In the genomic region with DNA sequence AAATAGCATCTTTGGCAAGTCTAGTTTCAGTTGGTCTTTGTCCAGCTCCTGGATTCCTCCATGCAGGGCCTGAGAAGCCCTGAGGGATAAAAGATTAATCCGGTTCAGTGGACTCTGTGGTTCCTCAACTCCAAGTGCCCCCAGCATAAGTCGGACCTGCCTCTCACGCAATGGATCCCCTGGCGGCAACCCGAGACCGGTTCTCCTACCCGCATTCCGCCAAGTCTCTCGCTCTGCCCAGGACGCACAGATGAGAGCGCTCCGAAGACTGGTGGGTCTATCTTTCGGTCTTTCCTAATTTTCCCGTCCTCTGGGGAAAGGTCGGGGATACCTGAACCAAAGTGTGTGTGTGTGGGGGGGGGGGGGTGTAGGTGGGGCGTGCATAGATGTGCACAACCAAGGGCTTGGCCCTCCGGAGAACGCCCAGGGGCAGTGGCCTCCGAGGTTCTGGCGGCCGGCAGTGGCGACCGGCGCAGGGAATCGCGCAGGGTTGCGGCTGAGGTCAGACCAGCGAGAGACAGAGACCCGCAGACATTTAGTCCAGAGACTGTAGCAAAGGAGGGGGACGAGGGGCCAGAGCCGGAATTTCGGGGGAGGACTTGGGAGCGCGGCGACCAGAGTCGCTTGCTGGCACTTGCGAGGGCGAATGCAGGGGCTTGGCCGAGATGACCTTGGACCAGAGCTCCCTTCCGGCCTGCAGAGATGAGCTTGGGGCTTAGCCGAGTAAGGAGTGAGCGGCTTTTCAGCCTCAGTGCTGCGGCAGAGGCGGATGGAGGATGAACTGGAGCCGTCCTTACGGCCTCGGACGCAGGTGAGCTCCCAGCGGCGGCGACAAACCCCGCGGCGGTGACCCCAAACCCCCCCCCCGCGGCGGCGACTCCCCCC, we compare ENCODE assay signal across 8 cellular contexts. TPM values are rescaled to one million over a fixed set of nuclear protein-coding genes. Genes with fewer than 3 reads are reported as not detected.
DNase-seq lines count a peak whose midpoint lies in the region; ATAC-seq and TF ChIP-seq lines count a peak whose summit lies in the region.

No MANE protein-coding gene starts in this region.

- TSS peak; percentile 78 for BruUV-seq in OCI-LY7 (replicated peaks; lab: Mats Ljungman, UMichigan)

- H3K27me3 Mint-ChIP-seq in CD8-positive, alpha-beta T cell (ENCODE audit: low read depth): no peaks in the 10 kb centered on the region
- no peaks in the 10 kb centered on the region for H3K27me3 Mint-ChIP-seq in chondrocyte (ENCODE audit: low read depth)
- H3K27me3 Mint-ChIP-seq in stimulated activated naive CD8-positive, alpha-beta T cell treated with anti-CD3 and anti-CD28 coated beads, Interleukin-15, amount 100 ng/mL, for 72 hours: peaks cover 8% of the 10 kb centered on the region

- H3K4me2 ChIP-seq in OCI-LY7 (ENCODE audit: low read length): peak overlapping the region; percentile 89

- no peak overlapping the region for H3K27ac Mint-ChIP-seq in CD8-positive, alpha-beta T cell
- H3K27ac Mint-ChIP-seq in chondrocyte (ENCODE audit: unreplicated experiment): peak overlapping the region; percentile 93
- peak overlapping the region; percentile 83 to 94 for H3K27ac Mint-ChIP-seq in stimulated activated naive CD8-positive, alpha-beta T cell treated with anti-CD3 and anti-CD28 coated beads, Interleukin-15, amount 100 ng/mL, for 72 hours

- TF ChIP-seq CTCF in CD8-positive, alpha-beta T cell (IDR thresholded peaks at IDR 0.05): no peak
- no peak for TF ChIP-seq CTCF in OCI-LY7 (conservative IDR thresholded peaks at IDR 0.05; ENCODE audit: low read length)
- no peak for TF ChIP-seq CTCF in chondrocyte (IDR thresholded peaks at IDR 0.05)

- CTCF ChIA-PET in CD8-positive, alpha-beta T cell (lab: Charles Lee): interaction anchor here (0.9 to 2.3 kb wide), 7 partner anchors 7 to 316 kb away, joined by 3 to 31 read pairs (median 3); a partner anchor contains a TSS
- CTCF ChIA-PET in OCI-LY7 (lab: Charles Lee; ENCODE audit: unreplicated experiment): interaction anchor here (0.5 to 1.2 kb wide), 10 partner anchors 7 to 636 kb away, joined by 3 to 7 read pairs (median 3); a partner anchor contains a TSS

- peak overlapping the region; percentile 67 for H3K27ac ChIP-seq in CD8-positive, alpha-beta T cell (ENCODE audit: low read depth, low read length)
- peak overlapping the region; percentile 94 for H3K27ac ChIP-seq in OCI-LY7 (ENCODE audit: low read depth, low read length, poor library complexity, severe bottlenecking)

- peak overlapping the region; percentile 98 for H3K4me3 Mint-ChIP-seq in CD8-positive, alpha-beta T cell
- peak overlapping the region; percentile 82 for H3K4me3 Mint-ChIP-seq in chondrocyte (ENCODE audit: unreplicated experiment)
- peak overlapping the region; percentile 85 to 95 for H3K4me3 Mint-ChIP-seq in stimulated activated naive CD8-positive, alpha-beta T cell treated with anti-CD3 and anti-CD28 coated beads, Interleukin-15, amount 100 ng/mL, for 72 hours

- peak overlapping the region; percentile 96 for H3K4me3 ChIP-seq in CD8-positive, alpha-beta T cell (ENCODE audit: low read depth, low read length)
- H3K4me3 ChIP-seq in OCI-LY7 (ENCODE audit: low read depth, low read length, poor library complexity, severe bottlenecking): peak overlapping the region; percentile 78

- no peaks in the 10 kb centered on the region for H3K27me3 ChIP-seq in CD8-positive, alpha-beta T cell (ENCODE audit: insufficient read depth, low read length)

- H3K9me3 Mint-ChIP-seq in CD8-positive, alpha-beta T cell: no peaks in the 10 kb centered on the region
- no peaks in the 10 kb centered on the region for H3K9me3 Mint-ChIP-seq in chondrocyte (ENCODE audit: low read depth)
- no peaks in the 10 kb centered on the region for H3K9me3 Mint-ChIP-seq in stimulated activated naive CD8-positive, alpha-beta T cell treated with anti-CD3 and anti-CD28 coated beads, Interleukin-15, amount 100 ng/mL, for 72 hours

- H3K9me2 ChIP-seq in OCI-LY7 (ENCODE audit: insufficient read depth, low read length): no peaks in the 10 kb centered on the region

- H3K9me3 ChIP-seq in CD8-positive, alpha-beta T cell (ENCODE audit: low read length): no peaks in the 10 kb centered on the region
- no peaks in the 10 kb centered on the region for H3K9me3 ChIP-seq in OCI-LY7 (ENCODE audit: low read length)

- peak in 1 of 7 experiments; percentile 17 for DNase-seq in CD8-positive, alpha-beta T cell
- DNase-seq in OCI-LY7 (ENCODE audit: low spot score) (peak; percentile 47), chondrocyte (ENCODE audit: low spot score) (no peak), left colon (peak in 1 of 2 donors; percentile 62), GOT3 (lab: John Stamatoyannopoulos, UW) (no peak)
- peak; percentile 24 to 41 for DNase-seq in stimulated activated naive CD8-positive, alpha-beta T cell treated with anti-CD3 and anti-CD28 coated beads, Interleukin-15, amount 100 ng/mL, for 72 hours

- peak; percentile 24 for ATAC-seq in CD8-positive, alpha-beta T cell
- ATAC-seq in GM18870 (IDR thresholded peaks at IDR 0.05; ENCODE audit: unreplicated experiment) (peak; percentile 24), HG03097 (IDR thresholded peaks at IDR 0.05; ENCODE audit: low FRiP score, unreplicated experiment) (peak; percentile 36), left colon (peak; percentile 53)
- ATAC-seq in stimulated activated naive CD8-positive, alpha-beta T cell treated with anti-CD3 and anti-CD28 coated beads, Interleukin-15, amount 100 ng/mL, for 72 hours: peak; percentile 65

- H4K20me1 ChIP-seq in OCI-LY7 (ENCODE audit: insufficient read depth, low read length): no peaks in the 10 kb centered on the region

- peak overlapping the region; percentile 59; the same call in 1 of the 2 replicates for H2AFZ ChIP-seq in OCI-LY7 (ENCODE audit: low read length)

- peaks cover 11% of the 10 kb centered on the region for H3K4me1 ChIP-seq in CD8-positive, alpha-beta T cell (ENCODE audit: insufficient read depth, low read length)
- H3K4me1 ChIP-seq in OCI-LY7 (ENCODE audit: insufficient read depth, low read length, poor library complexity, severe bottlenecking): peaks cover 21% of the 10 kb centered on the region

- H3K36me3 ChIP-seq in CD8-positive, alpha-beta T cell (ENCODE audit: insufficient read depth, low read length): no peaks in the 10 kb centered on the region
- no peaks in the 10 kb centered on the region for H3K36me3 ChIP-seq in OCI-LY7 (ENCODE audit: insufficient read depth, low read length)

- peaks cover 21% of the 10 kb centered on the region for H3K4me1 Mint-ChIP-seq in CD8-positive, alpha-beta T cell (ENCODE audit: low read depth)
- peaks cover 13% of the 10 kb centered on the region for H3K4me1 Mint-ChIP-seq in chondrocyte (ENCODE audit: low read depth)
- H3K4me1 Mint-ChIP-seq in stimulated activated naive CD8-positive, alpha-beta T cell treated with anti-CD3 and anti-CD28 coated beads, Interleukin-15, amount 100 ng/mL, for 72 hours: peaks cover 20% of the 10 kb centered on the region

- intact Hi-C loops in CD8-positive, alpha-beta T cell (cut with DNase I, micrococcal nuclease): loop anchor here (5.0 kb wide), 3 partner anchors 35 to 70 kb away; a partner anchor contains a TSS
- intact Hi-C loops in OCI-LY7 (cut with micrococcal nuclease; ENCODE audit: unreplicated experiment): loop anchor here (10.0 kb wide), 1 partner anchor 298 kb away; no protein-coding TSS in a partner anchor
- intact Hi-C loops in left colon (cut with DNase I, micrococcal nuclease): no loop called here

- H3K36me3 Mint-ChIP-seq in CD8-positive, alpha-beta T cell: peaks cover 6% of the 10 kb centered on the region
- H3K36me3 Mint-ChIP-seq in chondrocyte (ENCODE audit: low read depth): no peaks in the 10 kb centered on the region

- H3K79me2 ChIP-seq in OCI-LY7 (ENCODE audit: insufficient read depth, low read depth, low read length): peaks cover 10% of the 10 kb centered on the region; the same call in 1 of the 2 replicates

- POLR2A ChIA-PET in CD8-positive, alpha-beta T cell (lab: Charles Lee): interaction anchor here (0.6 to 2.2 kb wide), 14 partner anchors 7 to 162 kb away, joined by 3 to 24 read pairs (median 4); a partner anchor contains a TSS
- POLR2A ChIA-PET in OCI-LY7 (lab: Charles Lee): interaction anchor here (0.6 to 3.5 kb wide), 25 partner anchors 9 to 812 kb away, joined by 3 to 43 read pairs (median 4); a partner anchor contains a TSS

RNA-seq across cellular contexts. Expression of a gene that starts 0.7 kb away (rescaled TPM):
- 10 to 100 TPM; 12.7 to 14.3 TPM for total RNA-seq in CD8-positive, alpha-beta T cell
- total RNA-seq in OCI-LY7 (2014; rRNA removed; shearing (Covaris generic)): 16.0 and 16.4 TPM in 2 replicates
- total RNA-seq in OCI-LY7 (2022) (41.6 and 50.2 TPM in 2 replicates), chondrocyte (14.5 to 14.9 TPM (median 14.8 TPM) in 3 replicates), left colon (10 to 100 TPM in 1 of 2 donors, 1 to 10 TPM in 1; 9.8 to 13.7 TPM)

RNA-seq across cellular contexts. Expression of a gene that starts 18.2 kb away (rescaled TPM):
- total RNA-seq in CD8-positive, alpha-beta T cell: under 1 TPM; 0.81 to 0.92 TPM
- total RNA-seq in OCI-LY7 (2014; rRNA removed; shearing (Covaris generic)): 34.6 and 44.6 TPM in 2 replicates
- total RNA-seq in OCI-LY7 (2022): 52.1 and 64.1 TPM in 2 replicates
- 1.3 to 4.6 TPM (median 2.0 TPM) in 3 replicates for total RNA-seq in chondrocyte
- total RNA-seq in left colon: 10 to 100 TPM in 1 of 2 donors, 1 to 10 TPM in 1; 7.7 to 26.6 TPM

RNA-seq across cellular contexts. Expression of a gene that starts 37.2 kb away (rescaled TPM):
- total RNA-seq in CD8-positive, alpha-beta T cell: 100 to 1,000 TPM; 181 to 191 TPM
- total RNA-seq in OCI-LY7 (2014; rRNA removed; shearing (Covaris generic)): 861 and 1,440 TPM in 2 replicates
- total RNA-seq in OCI-LY7 (2022) (1,078 and 1,202 TPM in 2 replicates), chondrocyte (466 to 518 TPM (median 502 TPM) in 3 replicates), left colon (100 to 1,000 TPM; 215 to 286 TPM)

Comparison
In these comparisons a context has a peak if more than half of its experiments do, and no peak if none do; other contexts are left out.
1. DNase-seq: peak in OCI-LY7 (single experiment) and stimulated activated naive CD8-positive, alpha-beta T cell treated with anti-CD3 and anti-CD28 coated beads, Interleukin-15, amount 100 ng/mL, for 72 hours (2 of 2); none in chondrocyte (single experiment) and GOT3 (single experiment).
2. intact Hi-C loops: an anchor here in CD8-positive, alpha-beta T cell (5.0 kb wide) and OCI-LY7 (10.0 kb wide); none called in left colon.
3. Peak in every context shown above with its lines, with median percentiles within 50 percentile points of each other: ATAC-seq and H3K4me3 Mint-ChIP-seq.